Comparison of ENCODE assay signal across 8 cellular contexts in genomic region chr22:17830041-17830961, GRCh38. TPM values are rescaled to one million over a fixed set of nuclear protein-coding genes. Genes with fewer than 3 reads are reported as not detected.
DNase-seq lines count a peak whose midpoint lies in the region; ATAC-seq lines count a peak whose summit lies in the region.

No MANE protein-coding gene starts in this region.

- H3K9me3 Mint-ChIP-seq in effector memory CD8-positive, alpha-beta T cell: no peaks in the 10 kb centered on the region
- H3K9me3 Mint-ChIP-seq in memory B cell: no peaks in the 10 kb centered on the region

- peak overlapping the region; percentile 35 to 52 for H3K27ac Mint-ChIP-seq in effector memory CD8-positive, alpha-beta T cell
- peak overlapping the region; percentile 38 for H3K27ac Mint-ChIP-seq in memory B cell

- ATAC-seq in HG03159 (IDR thresholded peaks at IDR 0.05; ENCODE audit: unreplicated experiment) (peak; percentile 61), memory B cell (ENCODE audit: low read depth) (peak; percentile 94), HG03196 (IDR thresholded peaks at IDR 0.05; ENCODE audit: unreplicated experiment) (no peak)
- peak; percentile 96 for ATAC-seq in effector memory CD8-positive, alpha-beta T cell (replicated peaks)

- H3K27me3 Mint-ChIP-seq in effector memory CD8-positive, alpha-beta T cell: no peaks in the 10 kb centered on the region
- no peaks in the 10 kb centered on the region for H3K27me3 Mint-ChIP-seq in memory B cell

- peaks cover 3% of the 10 kb centered on the region for H3K36me3 Mint-ChIP-seq in effector memory CD8-positive, alpha-beta T cell (ENCODE audit: insufficient read depth)
- H3K36me3 Mint-ChIP-seq in memory B cell: peaks cover 25% of the 10 kb centered on the region

- DNase-seq in Daoy (ENCODE audit: low read depth): peak; percentile 80
- peak; percentile 76 for DNase-seq in NCI-H82 (lab: John Stamatoyannopoulos, UW)
- DNase-seq in activated CD8-positive, alpha-beta memory T cell treated with anti-CD3 and anti-CD28 coated beads for 1 hour (ENCODE audit: extremely low read depth in 1 of 2, low read depth in 1 of 2): peak; percentile 32 to 63
- peak; percentile 77 to 85 (median 77) for DNase-seq in effector memory CD8-positive, alpha-beta T cell
- peak; percentile 81 to 87 for DNase-seq in memory B cell (ENCODE audit: low spot score in 2 of 2)
- DNase-seq in stimulated activated CD8-positive, alpha-beta memory T cell treated with anti-CD3 and anti-CD28 coated beads, Interleukin-12 subunit alpha, Interleukin-12 subunit beta, amount 100 ng/mL, for 1 hour (ENCODE audit: low read depth): peak; percentile 64

- H3K4me3 Mint-ChIP-seq in effector memory CD8-positive, alpha-beta T cell: no peak overlapping the region
- no peak overlapping the region for H3K4me3 Mint-ChIP-seq in memory B cell

- H3K4me1 Mint-ChIP-seq in effector memory CD8-positive, alpha-beta T cell (ENCODE audit: low read depth in 2 of 2): peaks cover 6% of the 10 kb centered on the region in 2 donors
- peaks cover 13% of the 10 kb centered on the region for H3K4me1 Mint-ChIP-seq in memory B cell

RNA-seq across cellular contexts. Expression of gene BID, which starts 56.0 kb away (rescaled TPM):
- 133 and 164 TPM in 2 replicates for total RNA-seq in Daoy (2014; rRNA removed; shearing (Covaris generic))
